8 cellular contexts compared by ENCODE assay signal in the genomic region with DNA sequence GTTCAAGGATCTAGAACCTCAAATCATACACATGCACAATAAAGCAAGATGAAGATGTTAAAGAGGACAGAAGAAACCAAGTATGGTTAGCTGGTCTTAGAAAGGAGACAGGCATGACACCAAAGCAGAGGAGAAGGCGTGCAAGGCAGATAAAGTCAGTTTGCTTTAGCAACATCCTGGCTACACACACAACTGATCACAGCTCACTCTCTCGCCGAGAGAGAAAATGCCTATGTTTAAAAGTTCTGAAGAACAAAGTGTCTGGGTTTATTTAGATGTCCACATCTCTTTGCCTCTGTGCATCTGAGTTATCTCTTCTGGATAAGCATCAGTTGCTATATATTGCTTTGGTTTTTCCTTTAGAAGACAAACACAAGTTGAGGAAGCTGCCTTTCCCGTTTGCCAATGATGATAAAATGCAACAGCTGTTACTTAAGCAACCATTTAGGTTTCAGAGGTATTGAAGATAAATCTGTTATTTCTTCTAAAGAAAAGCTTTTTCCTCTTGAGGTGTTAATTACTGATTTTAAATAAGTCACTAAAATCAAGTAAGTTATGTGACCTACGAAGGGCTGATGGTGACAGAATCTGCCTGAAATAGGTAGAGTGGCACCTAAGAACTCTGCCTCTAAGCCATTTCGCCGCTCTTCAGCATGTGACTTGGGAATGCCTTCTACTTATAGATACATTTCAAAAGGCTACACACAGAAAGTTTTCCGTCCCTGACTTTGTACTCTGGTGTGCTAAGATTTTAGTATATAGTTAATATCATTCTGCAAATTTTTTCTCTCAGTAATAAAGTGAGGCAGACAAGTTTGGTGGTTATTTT.
DNase-seq lines count a peak whose midpoint lies in the region; ATAC-seq and TF ChIP-seq lines count a peak whose summit lies in the region.
"Had no signal": no experiment of that assay in that cellular context is flagged by ENCODE, and none has a peak within 500 bp of the region (broad histone marks: within the 10 kb centered on the region; RNA-seq: fewer than 3 reads in every experiment).

No MANE protein-coding gene starts in this region.

- DNase-seq in memory B cell (ENCODE audit: low spot score in 2 of 2) (no peak), esophagus squamous epithelium (lab: John Stamatoyannopoulos, UW) (no peak), SW 1271 (lab: John Stamatoyannopoulos, UW) (no peak)
- DNase-seq in stimulated activated CD4-positive, alpha-beta T cell treated with anti-CD3 and anti-CD28 coated beads, Interleukin-2, amount 100 ng/mL, for 48 hours = no peak
- DNase-seq: gastrocnemius medialis had no signal

- TF ChIP-seq POLR2A in esophagus squamous epithelium (IDR thresholded peaks at IDR 0.05) = no peak

- H3K27ac ChIP-seq in esophagus squamous epithelium = no peak overlapping the region
- H3K27ac ChIP-seq: gastrocnemius medialis had no signal

- peak overlapping the region; percentile 51 for H3K4me3 Mint-ChIP-seq in memory B cell

- WGBS in esophagus squamous epithelium, 2 donors = 76 to 82% methylated on average over 8 of the region's 8 CpGs

- no peaks in the 10 kb centered on the region for H3K27me3 Mint-ChIP-seq in memory B cell

- H3K9me3 Mint-ChIP-seq in memory B cell = no peaks in the 10 kb centered on the region

- no peak overlapping the region for H3K4me3 ChIP-seq in esophagus squamous epithelium

- H3K36me3 Mint-ChIP-seq in memory B cell = peaks cover 6% of the 10 kb centered on the region

- TF ChIP-seq CTCF in esophagus squamous epithelium (IDR thresholded peaks at IDR 0.05) = no peak

- H3K9me3 ChIP-seq in esophagus squamous epithelium = no peaks in the 10 kb centered on the region
- H3K9me3 ChIP-seq: gastrocnemius medialis had no signal

- no peaks in the 10 kb centered on the region for H3K36me3 ChIP-seq in esophagus squamous epithelium
- H3K36me3 ChIP-seq: gastrocnemius medialis had no signal

- H3K27ac Mint-ChIP-seq in memory B cell = peak overlapping the region; percentile 56

- intact Hi-C loops in esophagus squamous epithelium (cut with DNase I) = no loop called here

- H3K4me1 Mint-ChIP-seq in memory B cell = peaks cover 25% of the 10 kb centered on the region

- peaks cover 13 to 56% (median 37%) of the 10 kb centered on the region in 3 donors for H3K4me1 ChIP-seq in esophagus squamous epithelium

- H3K27me3 ChIP-seq in esophagus squamous epithelium = no peaks in the 10 kb centered on the region
- H3K27me3 ChIP-seq: gastrocnemius medialis had no signal

- ATAC-seq in GM18868 (IDR thresholded peaks at IDR 0.05; ENCODE audit: unreplicated experiment) (peak; percentile 48), GM21737 (IDR thresholded peaks at IDR 0.05; ENCODE audit: unreplicated experiment) (peak; percentile 27), HG03571 (IDR thresholded peaks at IDR 0.05; ENCODE audit: unreplicated experiment) (peak; percentile 49), memory B cell (ENCODE audit: low read depth) (no peak)
